In genomic region chr11:117199916-117200812, GRCh38 we compare ENCODE assay signal across 11 cellular contexts. TPM values are rescaled to one million over a fixed set of nuclear protein-coding genes. Genes with fewer than 3 reads are reported as not detected.
DNase-seq lines count a peak whose midpoint lies in the region; ATAC-seq, FAIRE-seq and TF ChIP-seq lines count a peak whose summit lies in the region.
"Had no signal": no experiment of that assay in that cellular context is flagged by ENCODE, and none has a peak within 500 bp of the region (broad histone marks: within the 10 kb centered on the region; RNA-seq: fewer than 3 reads in every experiment).

No MANE protein-coding gene starts in this region.

- no peak for FAIRE-seq in GM12891 (lab: Jason Lieb, UNC)

- TF ChIP-seq POLR2A in vagina (IDR thresholded peaks at IDR 0.05) (no peak), GM12891 (IDR thresholded peaks at IDR 0.05; ENCODE audit: low read depth, low read length) (no peak)

- H3K9me3 Mint-ChIP-seq in natural killer cell treated with Interleukin-12 subunit alpha and Interleukin-12 subunit beta and Interleukin-15 and Interleukin-18, amount 100 ng/mL, for 72 hours, result no peaks in the 10 kb centered on the region
- H3K9me3 Mint-ChIP-seq in natural killer cell, result no peaks in the 10 kb centered on the region
- H3K9me3 Mint-ChIP-seq in neural crest cell, result no peaks in the 10 kb centered on the region

- peaks cover 0 to 5% of the 10 kb centered on the region in 2 donors for H3K4me1 Mint-ChIP-seq in natural killer cell treated with Interleukin-12 subunit alpha and Interleukin-12 subunit beta and Interleukin-15 and Interleukin-18, amount 100 ng/mL, for 72 hours (ENCODE audit: low read depth in 2 of 2)
- H3K4me1 Mint-ChIP-seq in natural killer cell, result peaks cover 6 to 8% of the 10 kb centered on the region in 2 donors
- H3K4me1 Mint-ChIP-seq in neural crest cell, result peaks cover 17% of the 10 kb centered on the region

- peaks cover 48% of the 10 kb centered on the region for H3K79me2 ChIP-seq in fibroblast of lung (ENCODE audit: control insufficient read depth, insufficient read depth, low read length)

- H3K4me3 ChIP-seq in fibroblast of lung (replicated peaks in 1 of 4; ENCODE audit: control extremely low read depth in 1 of 4, insufficient read depth in 1 of 4, low read depth in 3 of 4, low read length in 4 of 4), result peak overlapping the region; percentile 47 to 76 (median 58)
- peak overlapping the region; percentile 46 to 54 for H3K4me3 ChIP-seq in vagina
- H3K4me3 ChIP-seq: BLaER1 had no signal

- H3K9me3 ChIP-seq in fibroblast of lung (ENCODE audit: control insufficient read depth, insufficient read depth, low read depth, low read length), result no peaks in the 10 kb centered on the region
- H3K9me3 ChIP-seq in vagina, result no peaks in the 10 kb centered on the region
- H3K9me3 ChIP-seq: BLaER1, neutrophil had no signal

- H3K36me3 Mint-ChIP-seq in natural killer cell treated with Interleukin-12 subunit alpha and Interleukin-12 subunit beta and Interleukin-15 and Interleukin-18, amount 100 ng/mL, for 72 hours, result peaks cover 6% of the 10 kb centered on the region
- H3K36me3 Mint-ChIP-seq in natural killer cell (peaks cover 7% of the 10 kb centered on the region), neural crest cell (ENCODE audit: low read depth) (peaks cover 5% of the 10 kb centered on the region)

- intact Hi-C loops in natural killer cell (cut with micrococcal nuclease) (no loop called here), vagina (cut with DNase I) (loop anchor here (2.0 kb wide), 1 partner anchor 19 kb away; no protein-coding TSS in a partner anchor)

- peak; percentile 52 for DNase-seq in natural killer cell treated with Interleukin-12 subunit alpha and Interleukin-12 subunit beta and Interleukin-15 and Interleukin-18, amount 100 ng/mL, for 72 hours (ENCODE audit: low spot score)
- DNase-seq in natural killer cell (no peak), fibroblast of lung (ENCODE audit: low read depth in 2 of 2) (no peak), neural crest cell (ENCODE audit: low read depth, low spot score) (no peak), vagina (ENCODE audit: extremely low spot score in 2 of 2) (no peak), GM12891 (ENCODE audit: insufficient read length, low spot score) (no peak), GM20000 (ENCODE audit: low spot score) (no peak)
- no peak for DNase-seq in stimulated activated CD4-positive, alpha-beta T cell treated with anti-CD3 and anti-CD28 coated beads, Interleukin-2, amount 100 ng/mL, for 48 hours
- DNase-seq: activated CD4-positive, alpha-beta T cell treated with anti-CD3 and anti-CD28 coated beads, Interleukin-2, amount 50 U/mL, for 48 hours had no signal

- H3K4me2 ChIP-seq in fibroblast of lung (ENCODE audit: extremely low read depth, insufficient read depth, low read length), result peak overlapping the region; percentile 86
- H3K4me2 ChIP-seq: BLaER1 had no signal

- H3K4me1 ChIP-seq in fibroblast of lung (ENCODE audit: control insufficient read depth, extremely low read depth, insufficient read depth, low read length), result peaks cover 37% of the 10 kb centered on the region
- H3K4me1 ChIP-seq in vagina, result peaks cover 21% of the 10 kb centered on the region

- ATAC-seq in natural killer cell treated with Interleukin-12 subunit alpha and Interleukin-12 subunit beta and Interleukin-15 and Interleukin-18, amount 100 ng/mL, for 72 hours, result no peak
- ATAC-seq in natural killer cell, result no peak

- peak overlapping the region; percentile 79 for H3K9ac ChIP-seq in fibroblast of lung (ENCODE audit: insufficient read depth, low read length)
- H3K9ac ChIP-seq: BLaER1 had no signal

- H3K36me3 ChIP-seq in fibroblast of lung (ENCODE audit: control insufficient read depth, insufficient read depth, low read length) (peaks cover 16% of the 10 kb centered on the region), vagina (peaks cover 0 to 19% of the 10 kb centered on the region in 2 donors)

- H3K27me3 Mint-ChIP-seq in natural killer cell treated with Interleukin-12 subunit alpha and Interleukin-12 subunit beta and Interleukin-15 and Interleukin-18, amount 100 ng/mL, for 72 hours, result no peaks in the 10 kb centered on the region
- H3K27me3 Mint-ChIP-seq in natural killer cell (ENCODE audit: low read depth in 2 of 2) (no peaks in the 10 kb centered on the region), neural crest cell (ENCODE audit: low read depth) (peaks cover 13% of the 10 kb centered on the region)

- H3K4me3 Mint-ChIP-seq in natural killer cell treated with Interleukin-12 subunit alpha and Interleukin-12 subunit beta and Interleukin-15 and Interleukin-18, amount 100 ng/mL, for 72 hours, result no peak overlapping the region
- H3K4me3 Mint-ChIP-seq in natural killer cell (no peak overlapping the region), neural crest cell (peak overlapping the region; percentile 57)

- no peaks in the 10 kb centered on the region for H3K27me3 ChIP-seq in fibroblast of lung (ENCODE audit: control insufficient read depth, insufficient read depth, low read length)
- no peaks in the 10 kb centered on the region for H3K27me3 ChIP-seq in vagina
- H3K27me3 ChIP-seq: BLaER1 had no signal

- TF ChIP-seq CTCF in natural killer cell (IDR thresholded peaks at IDR 0.05) (no peak), fibroblast of lung (conservative IDR thresholded peaks at IDR 0.05 in 1 of 2, IDR thresholded peaks at IDR 0.05 in 1 of 2; ENCODE audit: low read depth in 1 of 2, low read length in 2 of 2) (no peak), neural crest cell (conservative IDR thresholded peaks at IDR 0.05) (no peak), vagina (IDR thresholded peaks at IDR 0.05) (no peak), GM20000 (IDR thresholded peaks at IDR 0.05; ENCODE audit: extremely low read depth, missing control alignments) (no peak)

- peak overlapping the region; percentile 85 for H3K27ac ChIP-seq in fibroblast of lung (ENCODE audit: insufficient read depth, low read length)
- peak overlapping the region; percentile 78 for H3K27ac ChIP-seq in vagina
- H3K27ac ChIP-seq: BLaER1, neutrophil had no signal

- no peak overlapping the region for H2AFZ ChIP-seq in fibroblast of lung (ENCODE audit: low read length)

- no peaks in the 10 kb centered on the region for H4K20me1 ChIP-seq in fibroblast of lung (ENCODE audit: control insufficient read depth, extremely low read depth, insufficient read depth, low read length)
- H4K20me1 ChIP-seq: BLaER1 had no signal

- no peak overlapping the region for H3K27ac Mint-ChIP-seq in natural killer cell treated with Interleukin-12 subunit alpha and Interleukin-12 subunit beta and Interleukin-15 and Interleukin-18, amount 100 ng/mL, for 72 hours
- no peak overlapping the region for H3K27ac Mint-ChIP-seq in natural killer cell
- no peak overlapping the region for H3K27ac Mint-ChIP-seq in neural crest cell (ENCODE audit: unreplicated experiment)

TF ChIP-seq in GM12891, 5 proteins besides CTCF, POLR2A, EP300 and RAD21 (continues in another document):
- TF ChIP-seq SPI1 (IDR thresholded peaks at IDR 0.05; ENCODE audit: low read depth, low read length), result no peak
- no peak for TF ChIP-seq PAX5 (IDR thresholded peaks at IDR 0.05; ENCODE audit: insufficient read depth, low read length, severe bottlenecking)
- no peak for TF ChIP-seq POLR2AphosphoS5 (IDR thresholded peaks at IDR 0.05; ENCODE audit: low read depth, low read length)

RNA-seq across cellular contexts. Expression of gene TAGLN, which starts 1.0 kb away (rescaled TPM):
- 1 to 10 TPM; 4.8 to 7.4 TPM for total RNA-seq in natural killer cell treated with Interleukin-12 subunit alpha and Interleukin-12 subunit beta and Interleukin-15 and Interleukin-18, amount 100 ng/mL, for 72 hours
- total RNA-seq in natural killer cell (10 to 100 TPM in 1 of 3 donors, 1 to 10 TPM in 2; 8.2 to 18.0 (median 8.3) TPM), fibroblast of lung (608 and 824 TPM in 2 replicates), neural crest cell (6.4 and 7.7 TPM in 2 replicates), vagina (1,935 TPM)
- 1,148 and 4,435 TPM in 2 replicates for polyA plus RNA-seq in fibroblast of lung
- polyA plus RNA-seq in fibroblast of lung (2012), result 941 and 3,722 TPM in 2 replicates
- polyA minus RNA-seq in fibroblast of lung (ENCODE audit: low replicate concordance), result 269 and 1,364 TPM in 2 replicates
- polyA plus RNA-seq in GM12891 (2012; ENCODE audit: low read depth, missing spikeins), result 2.8 TPM

RNA-seq across cellular contexts. Expression of gene SIDT2, which starts 21.6 kb away (rescaled TPM):
- 10 to 100 TPM; 23.1 to 30.3 TPM for total RNA-seq in natural killer cell treated with Interleukin-12 subunit alpha and Interleukin-12 subunit beta and Interleukin-15 and Interleukin-18, amount 100 ng/mL, for 72 hours
- total RNA-seq in natural killer cell, result 100 to 1,000 TPM in 1 of 3 donors, 10 to 100 TPM in 2; 80.0 to 111 (median 82.0) TPM
- total RNA-seq in fibroblast of lung, result 10.3 and 23.5 TPM in 2 replicates
- polyA plus RNA-seq in fibroblast of lung, result 24.3 and 27.2 TPM in 2 replicates
- polyA plus RNA-seq in fibroblast of lung (2012), result 32.9 and 42.1 TPM in 2 replicates
- 219 and 284 TPM in 2 replicates for polyA minus RNA-seq in fibroblast of lung (ENCODE audit: low replicate concordance)
- total RNA-seq in neural crest cell, result 33.5 and 37.6 TPM in 2 replicates
- total RNA-seq in vagina, result 24.8 TPM
- polyA plus RNA-seq in GM12891 (2012; ENCODE audit: low read depth, missing spikeins), result 11.1 TPM

RNA-seq across cellular contexts. Expression of gene PCSK7, which starts 31.7 kb away (rescaled TPM):
- 100 to 1,000 TPM; 140 to 206 TPM for total RNA-seq in natural killer cell treated with Interleukin-12 subunit alpha and Interleukin-12 subunit beta and Interleukin-15 and Interleukin-18, amount 100 ng/mL, for 72 hours
- total RNA-seq in natural killer cell, result 100 to 1,000 TPM; 397 to 471 (median 441) TPM
- 26.5 and 38.3 TPM in 2 replicates for total RNA-seq in fibroblast of lung
- 26.8 and 28.2 TPM in 2 replicates for polyA plus RNA-seq in fibroblast of lung
- 33.6 and 41.3 TPM in 2 replicates for polyA plus RNA-seq in fibroblast of lung (2012)
- 70.5 and 77.2 TPM in 2 replicates for polyA minus RNA-seq in fibroblast of lung (ENCODE audit: low replicate concordance)
- total RNA-seq in neural crest cell, result 49.7 and 53.1 TPM in 2 replicates
- total RNA-seq in vagina, result 63.8 TPM
- 30.6 TPM for polyA plus RNA-seq in GM12891 (2012; ENCODE audit: low read depth, missing spikeins)

RNA-seq across cellular contexts. Expression of gene RNF214, which starts 32.3 kb away (rescaled TPM):
- total RNA-seq in natural killer cell treated with Interleukin-12 subunit alpha and Interleukin-12 subunit beta and Interleukin-15 and Interleukin-18, amount 100 ng/mL, for 72 hours, result 10 to 100 TPM; 18.9 to 21.6 TPM
- total RNA-seq in natural killer cell (10 to 100 TPM; 13.7 to 20.7 (median 17.3) TPM), fibroblast of lung (11.3 and 13.4 TPM in 2 replicates), neural crest cell (47.2 and 47.5 TPM in 2 replicates), vagina (10.8 TPM)
- 12.1 and 12.9 TPM in 2 replicates for polyA plus RNA-seq in fibroblast of lung
- polyA plus RNA-seq in fibroblast of lung (2012), result 10.2 and 10.3 TPM in 2 replicates
- 56.7 and 83.1 TPM in 2 replicates for polyA minus RNA-seq in fibroblast of lung (ENCODE audit: low replicate concordance)
- polyA plus RNA-seq in GM12891 (2012; ENCODE audit: low read depth, missing spikeins), result 7.1 TPM

RNA-seq across cellular contexts. Expression of gene PAFAH1B2, which starts 56.1 kb away (rescaled TPM):
- 10 to 100 TPM; 60.6 to 76.7 TPM for total RNA-seq in natural killer cell treated with Interleukin-12 subunit alpha and Interleukin-12 subunit beta and Interleukin-15 and Interleukin-18, amount 100 ng/mL, for 72 hours
- total RNA-seq in natural killer cell (10 to 100 TPM; 46.1 to 71.0 (median 58.8) TPM), fibroblast of lung (110 and 112 TPM in 2 replicates), neural crest cell (132 and 134 TPM in 2 replicates), vagina (68.5 TPM)
- 56.2 and 70.8 TPM in 2 replicates for polyA plus RNA-seq in fibroblast of lung
- 48.6 and 52.1 TPM in 2 replicates for polyA plus RNA-seq in fibroblast of lung (2012)
- 118 and 133 TPM in 2 replicates for polyA minus RNA-seq in fibroblast of lung (ENCODE audit: low replicate concordance)
- polyA plus RNA-seq in GM12891 (2012; ENCODE audit: low read depth, missing spikeins), result 9.2 TPM

Comparison
In these comparisons a context has a peak if more than half of its experiments do, and no peak if none do; other contexts are left out.
1. RNA of gene TAGLN, which starts 1.0 kb away (total RNA-seq): 1,935 TPM in vagina (single experiment) and 608 to 824 TPM in fibroblast of lung; 8.2 to 18.0 TPM in natural killer cell, 6.4 to 7.7 TPM in neural crest cell and 4.8 to 7.4 TPM in natural killer cell treated with Interleukin-12 subunit alpha and Interleukin-12 subunit beta and Interleukin-15 and Interleukin-18, amount 100 ng/mL, for 72 hours; every median in the first group is over 10 times any median in the second.